Comparison of ENCODE assay signal across 22 cellular contexts in the genomic region with DNA sequence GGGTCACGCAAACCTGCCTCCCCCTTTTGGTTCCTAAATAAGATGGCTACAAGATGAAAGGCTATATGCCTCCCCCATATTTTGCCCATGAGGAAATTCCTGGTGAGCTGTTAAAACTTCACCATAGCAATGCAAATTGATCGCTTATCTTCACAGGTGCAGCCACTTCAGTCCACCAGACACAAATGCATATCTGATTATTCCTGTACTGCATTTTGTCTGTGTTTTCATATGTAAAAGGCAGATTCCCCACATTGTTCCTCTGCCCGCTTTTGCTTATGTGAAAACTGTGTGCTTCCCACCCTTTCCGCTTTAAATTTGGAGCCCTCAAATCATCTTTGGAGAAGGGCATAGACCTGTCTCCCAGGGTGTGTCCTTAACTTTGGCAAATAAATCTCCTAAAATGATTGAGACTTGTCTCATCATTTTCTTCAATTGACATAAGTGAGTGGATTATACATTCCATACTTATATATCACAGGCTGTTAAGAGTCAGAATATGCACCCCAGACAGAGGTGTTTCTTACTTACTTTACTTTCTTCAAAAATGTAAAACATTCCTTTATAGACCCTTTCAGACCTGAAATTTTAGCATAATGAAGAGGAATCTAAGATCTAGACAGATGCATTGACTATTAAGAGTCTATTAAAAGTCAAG.
DNase-seq lines count a peak whose midpoint lies in the region; ATAC-seq and TF ChIP-seq lines count a peak whose summit lies in the region.
"Had no signal": no experiment of that assay in that cellular context is flagged by ENCODE, and none has a peak within 500 bp of the region (broad histone marks: within the 10 kb centered on the region; RNA-seq: fewer than 3 reads in every experiment).

No MANE protein-coding gene starts in this region.

- CTCF ChIA-PET in RWPE1 (lab: Yijun Ruan, JAX) = no interaction called here

- H2AFZ ChIP-seq in H9 (ENCODE audit: low read length) = no peak overlapping the region

- H3K4me3 Mint-ChIP-seq in H9 = no peak overlapping the region; a peak in 1 of 5 replicates

- H3K9me3 ChIP-seq in H9 (ENCODE audit: control insufficient read depth, low read depth, low read length) (no peaks in the 10 kb centered on the region), iPS DF 6.9 (ENCODE audit: control insufficient read depth, insufficient read depth, low read length) (no peaks in the 10 kb centered on the region)
- H3K9me3 ChIP-seq: Peyer's patch, SK-N-SH had no signal

- peaks cover 4 to 9% of the 10 kb centered on the region in 2 experiments; a peak in 3 of 5 replicates for H3K9me3 Mint-ChIP-seq in H9

- H3K4ac ChIP-seq in H9 (ENCODE audit: low read depth, low read length) = no peak overlapping the region

- H2BK20ac ChIP-seq in H9 (ENCODE audit: low read depth, low read length, poor library complexity, severe bottlenecking) = no peak overlapping the region

- H3K36me3 ChIP-seq in iPS DF 6.9 (ENCODE audit: control insufficient read depth, insufficient read depth, low read length) = no peaks in the 10 kb centered on the region
- H3K36me3 ChIP-seq: MG63, Peyer's patch had no signal

- H3K36me3 Mint-ChIP-seq in H9 (ENCODE audit: insufficient read depth in 1 of 3, low read depth in 3 of 3) = peaks cover 10 to 19% (median 16%) of the 10 kb centered on the region in 3 experiments

- H3K27ac ChIP-seq in H9 (ENCODE audit: insufficient read length, low read depth, low read length) = peak overlapping the region; percentile 70
- no peak overlapping the region for H3K27ac ChIP-seq in RWPE1
- peak overlapping the region; percentile 51 for H3K27ac ChIP-seq in iPS DF 6.9 (ENCODE audit: low read length)
- H3K27ac ChIP-seq in caudate nucleus (ENCODE audit: low read depth, low read length) = no peak overlapping the region
- H3K27ac ChIP-seq: Peyer's patch had no signal

- H3K27me3 ChIP-seq in H9 (ENCODE audit: insufficient read depth, low read length) (no peaks in the 10 kb centered on the region), iPS DF 6.9 (ENCODE audit: control insufficient read depth, insufficient read depth, low read length) (no peaks in the 10 kb centered on the region)
- H3K27me3 ChIP-seq: MG63, Peyer's patch had no signal

- no peak overlapping the region for H2BK15ac ChIP-seq in H9 (ENCODE audit: low read depth, low read length)

- no peak overlapping the region for H3K4me3 ChIP-seq in epithelial cell of esophagus (ENCODE audit: low read length)
- H3K4me3 ChIP-seq in iPS DF 6.9 (ENCODE audit: low read length) = no peak overlapping the region
- H3K4me3 ChIP-seq: MG63, Peyer's patch had no signal

- WGBS in H9 (ENCODE audit: extremely low coverage, insufficient read length, low lambda C conversion rate) = no CpG with 5 or more reads among the region's 4 CpGs
- WGBS in iPS DF 6.9 (ENCODE audit: insufficient coverage, insufficient read length) = no CpG with 5 or more reads among the region's 4 CpGs

- no peaks in the 10 kb centered on the region; the same call in 1 of the 2 replicates for H3K27me3 Mint-ChIP-seq in H9 (ENCODE audit: low read depth)

- no peaks in the 10 kb centered on the region for H3K79me2 ChIP-seq in H9 (ENCODE audit: insufficient read depth, low read length)

- no peaks in the 10 kb centered on the region for H3K23me2 ChIP-seq in H9 (ENCODE audit: insufficient read length, low read depth, low read length, poor library complexity, severe bottlenecking)

- H3K18ac ChIP-seq in H9 (ENCODE audit: insufficient read length, low read depth, low read length) = no peak overlapping the region

- peaks cover 29 to 36% of the 10 kb centered on the region in 2 experiments for H3K4me1 Mint-ChIP-seq in H9

- no peak overlapping the region for H2AK5ac ChIP-seq in H9 (ENCODE audit: insufficient read length, low read length)

- no peaks in the 10 kb centered on the region for H3K79me1 ChIP-seq in H9 (ENCODE audit: insufficient read depth, low read depth, low read length, poor library complexity, severe bottlenecking)

- no peaks in the 10 kb centered on the region for H4K20me1 ChIP-seq in H9 (ENCODE audit: control insufficient read depth, insufficient read depth, insufficient read length)

- H3K56ac ChIP-seq in H9 (ENCODE audit: insufficient read length, low read depth, low read length) = no peak overlapping the region

- no peak overlapping the region for H4K91ac ChIP-seq in H9 (ENCODE audit: insufficient read length, low read depth, low read length)

- peak overlapping the region; percentile 52 to 86 (median 66); a peak in 6 of 7 replicates for H3K27ac Mint-ChIP-seq in H9

- H4K8ac ChIP-seq in H9 (replicated peaks; ENCODE audit: insufficient read length, low read depth, low read length) = no peak overlapping the region

- H3K14ac ChIP-seq in H9 (ENCODE audit: insufficient read depth, low read length) = no peak overlapping the region

- H3K4me2 ChIP-seq in H9 (ENCODE audit: insufficient read depth, insufficient read length, low read length) = peak overlapping the region; percentile 34
- H3K4me2 ChIP-seq: SK-N-SH had no signal

- H3K4me1 ChIP-seq in H9 (ENCODE audit: insufficient read depth, low read length) (peaks cover 5% of the 10 kb centered on the region; the same call in 1 of the 2 replicates), iPS DF 6.9 (ENCODE audit: control insufficient read depth, insufficient read depth, low read length) (peaks cover 4% of the 10 kb centered on the region; the same call in 1 of the 2 replicates)
- H3K4me1 ChIP-seq: Peyer's patch had no signal

- no peak overlapping the region for H3K9ac ChIP-seq in H9 (ENCODE audit: extremely low read depth, insufficient read length, low read length)
- H3K9ac ChIP-seq: SK-N-SH had no signal

- TF ChIP-seq CTCF in H9 (conservative IDR thresholded peaks at IDR 0.05) = no peak
- no peak for TF ChIP-seq CTCF in RWPE1 (conservative IDR thresholded peaks at IDR 0.05; ENCODE audit: low read depth)
- no peak for TF ChIP-seq CTCF in epithelial cell of esophagus (IDR thresholded peaks at IDR 0.05; ENCODE audit: insufficient read depth, low read depth, low read length, missing control alignments)

- H2BK120ac ChIP-seq in H9 (ENCODE audit: low read depth, low read length, poor library complexity, severe bottlenecking) = no peak overlapping the region

- H2BK12ac ChIP-seq in H9 (ENCODE audit: insufficient read length, low read depth, low read length) = no peak overlapping the region

- no peak for ATAC-seq in HG02763 (IDR thresholded peaks at IDR 0.05; ENCODE audit: unreplicated experiment)

- H4K5ac ChIP-seq in H9 (ENCODE audit: insufficient read length, low read depth, low read length) = no peak overlapping the region

- POLR2A ChIA-PET in RWPE1 (lab: Yijun Ruan, JAX; ENCODE audit: low non-redundant PET) = no interaction called here

- H3T11ph ChIP-seq in H9 (ENCODE audit: low read length) = no peak overlapping the region

- H3K23ac ChIP-seq in H9 (ENCODE audit: insufficient read length, low read depth, low read length) = no peak overlapping the region

- no peak overlapping the region for H2BK5ac ChIP-seq in H9 (ENCODE audit: insufficient read length, low read length)

- DNase-seq in H9 = peak; percentile 39
- peak; percentile 6 for DNase-seq in RWPE1 (ENCODE audit: low spot score)
- DNase-seq in epithelial cell of esophagus (ENCODE audit: low read depth) = peak; percentile 34
- DNase-seq in iPS DF 6.9 (ENCODE audit: low read depth, low spot score) = peak; percentile 73
- DNase-seq in NCI-H1417 treated with DMSO at 0.1 percent for 48 hours (lab: John Stamatoyannopoulos, UW) = no peak
- no peak for DNase-seq in caudate nucleus (lab: John Stamatoyannopoulos, UW)
- DNase-seq in kidney glomerular epithelial cell (lab: John Stamatoyannopoulos, UW) = no peak
- DNase-seq: 8988T, ACHN, Calu3, DMS79 treated with DMSO at 0.1 percent for 48 hours, GF-D8, KG1, MG63, NCI-H1694, NCI-H2029 treated with DMSO at 0.1 percent for 48 hours, NCI-H446 treated with DMSO at 0.1 percent for 48 hours, NCI-H526, NCI-H82, Peyer's patch, SK-N-SH had no signal

Comparison
In these comparisons a context has a peak if more than half of its experiments do, and no peak if none do; other contexts are left out.
1. DNase-seq: peak in H9 (single experiment), RWPE1 (single experiment), epithelial cell of esophagus (single experiment) and iPS DF 6.9 (single experiment); none in NCI-H1417 treated with DMSO at 0.1 percent for 48 hours (single experiment), caudate nucleus (0 of 61) and kidney glomerular epithelial cell (single experiment).
2. H3K27ac ChIP-seq: peak in H9 (single experiment) and iPS DF 6.9 (single experiment); none in RWPE1 (single experiment) and caudate nucleus (single experiment).